In the genomic region with DNA sequence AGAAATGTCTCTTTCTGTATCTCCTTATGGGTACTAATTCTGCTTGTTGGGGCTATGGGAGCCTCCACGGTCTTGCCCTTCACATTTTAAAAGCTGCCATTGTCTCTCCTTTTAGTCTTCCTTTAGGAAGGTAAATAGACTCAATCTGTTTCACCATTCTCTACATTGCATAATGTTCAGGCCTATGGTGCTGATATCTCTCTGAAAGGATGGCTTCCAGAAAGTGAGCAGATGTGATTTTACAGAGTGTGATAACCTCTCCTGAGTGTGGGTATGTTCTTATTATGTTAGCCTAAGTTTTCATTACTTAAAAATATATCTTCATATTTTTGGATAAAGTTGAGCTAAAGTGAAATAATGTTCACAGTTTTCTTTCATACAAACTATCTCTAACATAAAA, we compare ENCODE assay signal across 1 cellular context.
TF ChIP-seq lines count a peak whose summit lies in the region.

No MANE protein-coding gene starts in this region.

TF ChIP-seq in H1, 55 proteins besides CTCF, POLR2A, EP300 and RAD21:
- TF ChIP-seq SIX5 (IDR thresholded peaks at IDR 0.05; ENCODE audit: low read depth, low read length): no peak
- TF ChIP-seq SP1 (IDR thresholded peaks at IDR 0.05; ENCODE audit: low read depth, low read length): no peak
- no peak for TF ChIP-seq TCF12 (IDR thresholded peaks at IDR 0.05; ENCODE audit: low read depth, low read length)
- TF ChIP-seq ZNF274 (IDR thresholded peaks at IDR 0.05; ENCODE audit: borderline replicate concordance, extremely low read depth, low read length): no peak
